Comparison of ENCODE assay signal across 31 cellular contexts in genomic region chr1:237050915-237051314, GRCh38. TPM values are rescaled to one million over a fixed set of nuclear protein-coding genes. Genes with fewer than 3 reads are reported as not detected.
"Had no signal": no experiment of that assay in that cellular context is flagged by ENCODE, and none has a peak within 500 bp of the region (broad histone marks: within the 10 kb centered on the region; RNA-seq: fewer than 3 reads in every experiment).

No MANE protein-coding gene starts in this region.

- H3K36me3 ChIP-seq: colonic mucosa, esophagus squamous epithelium, gastrocnemius medialis, heart right ventricle, lower lobe of right lung had no signal

- ATAC-seq: effector memory CD8-positive, alpha-beta T cell; esophagus mucosa; gastrocnemius medialis; left colon; left lobe of liver; lower lobe of right lung; mucosa of descending colon had no signal

- H3K4me3 ChIP-seq: colonic mucosa, esophagus squamous epithelium, gastrocnemius medialis, lower lobe of right lung, mucosa of descending colon had no signal

- H3K9me3 ChIP-seq: colonic mucosa, esophagus squamous epithelium, gastrocnemius medialis, heart right ventricle, lower lobe of right lung, mucosa of descending colon had no signal

- DNase-seq: colonic mucosa; cortex of kidney; effector CD8-positive, alpha-beta T cell; effector memory CD8-positive, alpha-beta T cell; erythroblast; esophagus squamous epithelium; foreskin fibroblast; foreskin melanocyte; gastrocnemius medialis; glutamatergic neuron; head of caudate nucleus; heart right ventricle; hippocampal formation; left colon; left ventricle myocardium superior; lower lobe of right lung; mesenchymal stem cell; mucosa of descending colon; naive B cell had no signal

- H3K27me3 ChIP-seq: colonic mucosa had no signal

- H3K27ac ChIP-seq: colonic mucosa, epithelial cell of prostate, esophagus squamous epithelium, gastrocnemius medialis, lower lobe of right lung had no signal

- H3K4me1 ChIP-seq: colonic mucosa, esophagus squamous epithelium, gastrocnemius medialis, lower lobe of right lung had no signal

RNA-seq across cellular contexts. Expression of gene RYR2, which starts 8.9 kb away (rescaled TPM):
- total RNA-seq: glomerular endothelial cell, kidney epithelial cell had no signal

RNA-seq across cellular contexts. Expression of gene MT1HL1, which starts 46.7 kb away (rescaled TPM):
- total RNA-seq: colonic mucosa, dermis microvascular lymphatic vessel endothelial cell, endodermal cell, esophagus mucosa, esophagus squamous epithelium, gastrocnemius medialis, glomerular endothelial cell, heart right ventricle, kidney epithelial cell, left colon, left lobe of liver, left ventricle myocardium superior, lower leg skin, lower lobe of right lung, lung microvascular endothelial cell, mesenteric fat pad, mesothelial cell of epicardium, mucosa of descending colon, myocyte had no signal
